8 cellular contexts compared by ENCODE assay signal in genomic region chr3:179322481-179323196, GRCh38. TPM values are rescaled to one million over a fixed set of nuclear protein-coding genes. Genes with fewer than 3 reads are reported as not detected.
DNase-seq lines count a peak whose midpoint lies in the region; TF ChIP-seq lines count a peak whose summit lies in the region.

Gene ZNF639, plus strand, starts transcription at chr3:179323031. Its CDS starts 5,263 bp downstream, at chr3:179328294.

- no peaks in the 10 kb centered on the region for H3K27me3 ChIP-seq in GM23248 (replicated peaks; ENCODE audit: insufficient read depth)
- H3K27me3 ChIP-seq in stomach smooth muscle (ENCODE audit: control insufficient read depth in 1 of 2, insufficient read depth in 2 of 2, low read length in 2 of 2) = no peaks in the 10 kb centered on the region

- peaks cover 10% of the 10 kb centered on the region; the same call in 1 of the 2 replicates for H3K36me3 ChIP-seq in GM23248 (ENCODE audit: low read depth)
- no peaks in the 10 kb centered on the region for H3K36me3 ChIP-seq in stomach smooth muscle (ENCODE audit: control insufficient read depth in 2 of 2, insufficient read depth in 2 of 2, low read length in 2 of 2)

- peaks cover 28% of the 10 kb centered on the region for H3K4me1 Mint-ChIP-seq in neural crest cell

- 0 to 2% methylated on average over 30 to 42 of the region's 69 CpGs for WGBS in GM23248 (ENCODE audit: low coverage in 1 of 2, low lambda C conversion rate in 2 of 2, missing lambda C conversion rate in 2 of 2), 2 experiments

- H3K9me3 ChIP-seq in GM23248 (ENCODE audit: low read depth) (no peaks in the 10 kb centered on the region), stomach smooth muscle (ENCODE audit: control insufficient read depth in 2 of 2, low read length in 2 of 2) (no peaks in the 10 kb centered on the region)

- H3K9me3 Mint-ChIP-seq in neural crest cell = no peaks in the 10 kb centered on the region

- no peaks in the 10 kb centered on the region for H4K20me1 ChIP-seq in GM23248 (ENCODE audit: insufficient read depth)

- peak; percentile 94 for DNase-seq in ELF-1 (ENCODE audit: low read depth, low spot score)
- peak; percentile 94 for DNase-seq in GM23248
- DNase-seq in Kasumi-1 (lab: John Stamatoyannopoulos, UW) = peak; percentile 68 to 81
- DNase-seq in RWPE1 (ENCODE audit: low spot score) = peak; percentile 79
- peak; percentile 81 for DNase-seq in activated T-helper 9 cell treated with anti-CD3 and anti-CD28 coated beads, Interleukin-2, amount 50 U/mL, for 16 hours (ENCODE audit: low read depth)
- peak; percentile 70 for DNase-seq in fibroblast of the conjunctiva (ENCODE audit: low read depth)
- peak; percentile 86 for DNase-seq in neural crest cell (ENCODE audit: low read depth, low spot score)

- no peaks in the 10 kb centered on the region for H3K9me2 ChIP-seq in GM23248 (ENCODE audit: insufficient read depth)

- peaks cover 21% of the 10 kb centered on the region for H3K4me1 ChIP-seq in GM23248 (ENCODE audit: insufficient read depth)
- H3K4me1 ChIP-seq in stomach smooth muscle (ENCODE audit: control insufficient read depth, insufficient read depth, low read length) = no peaks in the 10 kb centered on the region

- H3F3A ChIP-seq in GM23248 (ENCODE audit: insufficient read depth) = peaks cover 34% of the 10 kb centered on the region

- no peaks in the 10 kb centered on the region for H3K27me3 Mint-ChIP-seq in neural crest cell (ENCODE audit: low read depth)

- peaks cover 41% of the 10 kb centered on the region for H3K79me2 ChIP-seq in GM23248 (ENCODE audit: insufficient read depth)

- peak within 1 kb of the TSS; percentile 97 for H3K9ac ChIP-seq in GM23248
- peak within 1 kb of the TSS; percentile 86 to 91 for H3K9ac ChIP-seq in stomach smooth muscle (ENCODE audit: low read length in 2 of 2)

- H3K4me3 Mint-ChIP-seq in neural crest cell = peak within 1 kb of the TSS; percentile 94

- H3K36me3 Mint-ChIP-seq in neural crest cell (ENCODE audit: low read depth) = no peaks in the 10 kb centered on the region

- CTCF ChIA-PET in RWPE1 (lab: Yijun Ruan, JAX) = interaction anchor here (0.7 kb wide), 1 partner anchor 248 kb away, joined by 3 read pairs; no protein-coding TSS in a partner anchor

- H2AFZ ChIP-seq in GM23248 = peak within 1 kb of the TSS; percentile 99

- TF ChIP-seq CTCF in RWPE1 (conservative IDR thresholded peaks at IDR 0.05; ENCODE audit: low read depth) (peak; percentile 85), neural crest cell (conservative IDR thresholded peaks at IDR 0.05) (peak; percentile 90)

- H3K27ac ChIP-seq in GM23248 (peak within 1 kb of the TSS; percentile 94), RWPE1 (peak within 1 kb of the TSS; percentile 91), stomach smooth muscle (ENCODE audit: low read length) (peak within 1 kb of the TSS; percentile 95)

- in situ Hi-C loops in GM23248 (cut with MboI) = loop anchor here (25.0 kb wide), 1 partner anchor 885 kb away; no protein-coding TSS in a partner anchor

- peak within 1 kb of the TSS; percentile 96 for H3K4me2 ChIP-seq in GM23248 (ENCODE audit: unreplicated experiment)

- H3K4me3 ChIP-seq in GM23248 (peak within 1 kb of the TSS; percentile 89), stomach smooth muscle (ENCODE audit: low read length in 2 of 2) (peak within 1 kb of the TSS; percentile 80 to 93)

- POLR2A ChIA-PET in RWPE1 (lab: Yijun Ruan, JAX; ENCODE audit: low non-redundant PET) = no interaction called here

- peak within 1 kb of the TSS; percentile 88 for H3K27ac Mint-ChIP-seq in neural crest cell (ENCODE audit: unreplicated experiment)

RNA-seq across cellular contexts. Expression of gene ZNF639, which starts in this region (rescaled TPM):
- 68.0 and 76.9 TPM in 2 replicates for total RNA-seq in GM23248 (2014; rRNA removed; shearing (Covaris generic))
- 26.8 and 27.9 TPM in 2 replicates for polyA plus RNA-seq in GM23248 (2016; fragmentation: Nextera tagmentation; extraction: Ambion mirVana)
- 44.6 and 47.7 TPM in 2 replicates for total RNA-seq in neural crest cell

Comparison
In these comparisons a context has a peak if more than half of its experiments do, and no peak if none do; other contexts are left out.
1. Peak in every context shown above with its lines: DNase-seq, H3K4me3 ChIP-seq and H3K27ac ChIP-seq.